In the genomic region with DNA sequence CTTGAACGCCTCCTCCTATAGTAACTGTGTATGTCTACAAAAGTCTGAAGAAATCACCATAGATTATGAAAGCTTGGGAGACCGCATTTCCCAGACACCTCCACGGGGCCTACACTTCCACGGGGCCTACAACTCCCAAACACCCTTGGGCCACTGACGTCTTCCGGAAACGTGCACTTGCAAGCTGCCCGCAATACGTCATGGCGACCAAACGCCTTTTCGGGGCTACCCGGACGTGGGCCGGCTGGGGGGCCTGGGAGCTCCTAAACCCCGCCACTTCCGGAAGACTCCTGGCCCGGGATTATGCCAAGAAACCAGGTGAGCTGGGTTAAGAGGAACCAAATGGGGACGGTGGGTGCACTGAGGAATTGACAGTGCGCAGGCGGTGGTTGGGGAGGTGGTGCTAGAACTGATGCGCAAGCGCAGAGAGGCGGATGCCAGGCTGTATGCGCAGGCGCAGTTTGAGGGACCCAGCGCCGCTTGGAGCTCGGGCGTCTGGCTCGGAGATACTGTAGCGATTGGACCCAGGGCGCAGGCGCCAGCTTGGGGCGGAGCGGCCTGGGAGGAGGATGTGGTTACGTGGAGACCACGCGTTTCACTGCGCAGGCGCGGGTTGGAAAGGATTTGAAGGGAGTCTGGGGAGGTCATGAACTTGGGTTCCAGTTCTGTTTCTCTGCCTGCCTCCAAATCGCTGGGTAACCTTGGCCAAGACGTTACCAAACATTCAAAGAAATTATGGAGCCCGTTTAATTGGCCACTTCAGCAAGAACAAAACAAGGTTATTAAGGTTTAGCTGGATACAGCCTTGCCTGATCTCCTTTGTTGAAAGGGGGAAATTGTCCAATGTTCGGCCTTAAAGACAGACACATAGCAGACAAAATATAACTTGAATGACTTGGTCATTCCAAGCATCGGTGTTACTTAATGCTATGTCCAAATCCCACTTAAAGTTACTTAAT, we compare ENCODE assay signal across 8 cellular contexts. TPM values are rescaled to one million over a fixed set of nuclear protein-coding genes. Genes with fewer than 3 reads are reported as not detected.
DNase-seq lines count a peak whose midpoint lies in the region; ATAC-seq, FAIRE-seq and TF ChIP-seq lines count a peak whose summit lies in the region.

Gene MRPL54 (plus strand): TSS at position 182 of the 959 bp plus-strand sequence. CDS start 19 bp downstream, at position 201.

- peak; percentile 69 for ATAC-seq in HG03432 (IDR thresholded peaks at IDR 0.05; ENCODE audit: unreplicated experiment)

- H3K4me1 ChIP-seq in kidney (ENCODE audit: control insufficient read depth in 1 of 2, insufficient read depth in 1 of 2, low read depth in 1 of 2, low read length in 2 of 2), result peaks cover 3 to 18% of the 10 kb centered on the region in 2 donors

- FAIRE-seq in kidney (lab: Jason Lieb, UNC), result peak; percentile 70

- peak within 1 kb of the TSS; percentile 94 to 98 for H3K9ac ChIP-seq in kidney (ENCODE audit: low read length in 2 of 2)

- peak within 1 kb of the TSS; percentile 99 for H3K27ac ChIP-seq in kidney (ENCODE audit: low read depth in 2 of 2, low read length in 2 of 2)

- intact Hi-C loops in kidney (cut with DNase I), result no loop called here

- H3K4me3 ChIP-seq in kidney (ENCODE audit: low read length in 2 of 2), result peak within 1 kb of the TSS; percentile 93 to 96

- peak; percentile 89 for TF ChIP-seq POLR2A in GM19099 (IDR thresholded peaks at IDR 0.05; ENCODE audit: extremely low read depth, insufficient read length, low read depth)

- no peaks in the 10 kb centered on the region for H3K9me3 ChIP-seq in kidney (ENCODE audit: control insufficient read depth in 1 of 2, low read length in 2 of 2)

- TF ChIP-seq CTCF in kidney (IDR thresholded peaks at IDR 0.05; ENCODE audit: borderline replicate concordance, extremely low read depth, insufficient read depth), result no peak

- peaks cover 2 to 9% of the 10 kb centered on the region in 2 donors for H3K36me3 ChIP-seq in kidney (ENCODE audit: control insufficient read depth in 1 of 2, insufficient read depth in 2 of 2, low read length in 2 of 2)

- DNase-seq in AG20443 (ENCODE audit: low spot score) (peak; percentile 100), NCI-H510A (lab: John Stamatoyannopoulos, UW) (peak; percentile 97), cerebellum (ENCODE audit: low spot score) (peak; percentile 99), kidney (peak; percentile 100)
- DNase-seq in activated CD4-positive, alpha-beta T cell treated with anti-CD3 and anti-CD28 coated beads for 1 hour, result peak; percentile 100
- DNase-seq in stimulated activated CD4-positive, alpha-beta T cell treated with anti-CD3 and anti-CD28 coated beads, Interleukin-15, amount 100 ng/mL, for 24 hours, result peak; percentile 99

RNA-seq across cellular contexts. Expression of gene MRPL54, which starts in this region (rescaled TPM):
- total RNA-seq in cerebellum (10.4 TPM), kidney (57.6 TPM)
- 151 TPM for polyA plus RNA-seq in kidney (ENCODE audit: insufficient read depth, low read depth, low replicate concordance)

Comparison
In these comparisons a context has a peak if more than half of its experiments do, and no peak if none do; other contexts are left out.
1. Peak in every context shown above with its lines: DNase-seq, ATAC-seq, H3K4me3 ChIP-seq and H3K27ac ChIP-seq.